8 cellular contexts compared by ENCODE assay signal in the genomic region with DNA sequence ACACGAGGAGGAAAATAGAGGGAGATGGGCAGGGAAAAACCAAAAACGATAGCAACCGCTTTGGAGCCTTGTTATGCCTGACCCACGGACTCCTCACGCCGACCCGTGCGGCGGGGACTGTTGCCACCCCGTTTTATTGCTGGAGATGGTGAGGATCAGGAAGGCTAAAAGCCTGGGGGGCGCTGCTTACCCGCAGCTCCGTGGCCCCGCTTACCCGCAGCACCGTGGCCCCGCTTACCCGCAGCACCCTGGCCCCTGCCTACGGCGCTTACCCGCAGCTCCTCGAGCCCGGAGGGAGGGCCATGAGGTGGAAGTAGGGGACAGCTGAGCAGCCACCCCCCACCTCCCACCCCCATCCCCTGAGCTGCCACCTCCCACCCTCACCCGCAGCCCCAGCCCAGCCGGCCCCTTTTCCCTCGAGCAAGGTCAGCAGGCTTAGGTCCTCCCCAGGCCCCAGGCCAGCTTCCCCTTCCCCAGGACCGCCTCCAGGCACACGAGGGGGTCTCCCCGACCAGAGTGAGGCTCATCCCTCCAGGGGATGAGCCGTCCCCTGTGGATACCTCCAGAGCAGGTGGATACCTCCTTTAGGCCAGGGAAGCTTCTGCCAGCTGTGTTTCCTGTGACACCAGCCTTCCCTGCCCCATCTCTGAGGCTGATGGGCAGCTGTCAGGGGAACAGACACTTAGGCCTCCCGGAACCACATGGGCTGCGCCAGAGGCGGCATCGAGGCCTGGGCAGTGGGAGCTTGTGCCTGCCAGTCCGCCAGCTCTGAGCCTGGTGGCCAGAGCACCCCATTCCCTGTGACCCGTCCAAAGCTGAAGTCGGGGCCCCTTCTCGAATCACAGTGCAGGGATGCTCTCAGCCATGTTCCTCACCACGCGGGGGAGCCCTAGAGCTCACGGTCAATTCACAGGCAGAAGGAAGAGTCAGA.
DNase-seq lines count a peak whose midpoint lies in the region; ATAC-seq, FAIRE-seq and TF ChIP-seq lines count a peak whose summit lies in the region.

No MANE protein-coding gene starts in this region.

- no peak overlapping the region for H3K27ac Mint-ChIP-seq in activated T-helper 2 cell treated with anti-CD3 and anti-CD28 coated beads, Interferon-gamma antibody, Interleukin-2, Interleukin-4, amounts not matched to agents 10 μg/mL and 5 μg/mL and 100 μg/mL, durations not matched to agents 14 hours and 24 hours and 36 hours

- peak; percentile 56 for FAIRE-seq in GM12891 (lab: Jason Lieb, UNC)

- peaks cover 27% of the 10 kb centered on the region for H3K27me3 Mint-ChIP-seq in activated T-helper 2 cell treated with anti-CD3 and anti-CD28 coated beads, Interferon-gamma antibody, Interleukin-2, Interleukin-4, amounts not matched to agents 10 μg/mL and 5 μg/mL and 100 μg/mL, durations not matched to agents 14 hours and 24 hours and 36 hours (ENCODE audit: low read depth)

- POLR2A ChIA-PET in RWPE1 (lab: Yijun Ruan, JAX; ENCODE audit: low non-redundant PET) = interaction anchor here (0.7 kb wide), 1 partner anchor 161 kb away, joined by 3 read pairs; no protein-coding TSS in a partner anchor

- intact Hi-C loops in activated T-helper 2 cell treated with anti-CD3 and anti-CD28 coated beads, Interferon-gamma antibody, Interleukin-2, Interleukin-4, amounts not matched to agents 10 μg/mL and 5 μg/mL and 100 μg/mL, durations not matched to agents 14 hours and 24 hours and 36 hours (cut with micrococcal nuclease) = loop anchor here (1.0 to 5.0 kb wide), 3 partner anchors 17 to 75 kb away; no protein-coding TSS in a partner anchor
- intact Hi-C loops in head of caudate nucleus (cut with DNase I) = loop anchor here (2.0 to 5.0 kb wide), 2 partner anchors 17 to 76 kb away; no protein-coding TSS in a partner anchor

- TF ChIP-seq POLR2A in GM12891 (IDR thresholded peaks at IDR 0.05; ENCODE audit: low read depth, low read length) = no peak

- peaks cover 46% of the 10 kb centered on the region for H3K27me3 ChIP-seq in ACC112 (ENCODE audit: insufficient read depth, low read length)
- H3K27me3 ChIP-seq in skeletal muscle tissue (ENCODE audit: control insufficient read depth in 3 of 3, insufficient read depth in 3 of 3, low read length in 3 of 3) = peaks cover 40 to 51% (median 51%) of the 10 kb centered on the region in 3 donors

- H3K9ac ChIP-seq in skeletal muscle tissue (ENCODE audit: low read depth in 1 of 3, low read length in 3 of 3) = peak overlapping the region in 2 of 3 donors; percentile 38 to 73

- H3K9me3 ChIP-seq in skeletal muscle tissue (ENCODE audit: control insufficient read depth in 3 of 3, low read length in 3 of 3) = no peaks in the 10 kb centered on the region

- CTCF ChIA-PET in RWPE1 (lab: Yijun Ruan, JAX) = interaction anchor here (0.6 to 8.7 kb wide), 54 partner anchors 9 to 1133 kb away, joined by 3 to 231 read pairs (median 4); no protein-coding TSS in a partner anchor

- TF ChIP-seq CTCF in RWPE1 (conservative IDR thresholded peaks at IDR 0.05; ENCODE audit: low read depth) = peak; percentile 70

- no peaks in the 10 kb centered on the region for H3K79me2 ChIP-seq in ACC112 (ENCODE audit: control insufficient read depth, insufficient read depth, low read length, unreplicated experiment)

- H3K36me3 Mint-ChIP-seq in activated T-helper 2 cell treated with anti-CD3 and anti-CD28 coated beads, Interferon-gamma antibody, Interleukin-2, Interleukin-4, amounts not matched to agents 10 μg/mL and 5 μg/mL and 100 μg/mL, durations not matched to agents 14 hours and 24 hours and 36 hours (ENCODE audit: low read depth) = no peaks in the 10 kb centered on the region

- H3K27ac ChIP-seq in ACC112 (ENCODE audit: low read depth, low read length) (no peak overlapping the region), RWPE1 (no peak overlapping the region), skeletal muscle tissue (ENCODE audit: low read depth, low read length) (no peak overlapping the region)

- H3K9me3 Mint-ChIP-seq in activated T-helper 2 cell treated with anti-CD3 and anti-CD28 coated beads, Interferon-gamma antibody, Interleukin-2, Interleukin-4, amounts not matched to agents 10 μg/mL and 5 μg/mL and 100 μg/mL, durations not matched to agents 14 hours and 24 hours and 36 hours = no peaks in the 10 kb centered on the region

- DNase-seq in GM12891 (ENCODE audit: insufficient read length, low spot score) (peak; percentile 63), RWPE1 (ENCODE audit: low spot score) (peak; percentile 78), head of caudate nucleus (peak in 39 of 42 donors; percentile 17 to 76 (median 53)), NCI-H187 (lab: John Stamatoyannopoulos, UW) (no peak)
- DNase-seq in activated T-helper 2 cell treated with anti-CD3 and anti-CD28 coated beads, Interferon-gamma antibody, Interleukin-2, Interleukin-4, amounts not matched to agents 10 μg/mL and 5 μg/mL and 100 μg/mL, durations not matched to agents 14 hours and 24 hours and 36 hours (ENCODE audit: low spot score) = peak; percentile 68

- no peak overlapping the region for H2AFZ ChIP-seq in ACC112 (ENCODE audit: low read length, unreplicated experiment)

- H3K4me1 ChIP-seq in ACC112 (ENCODE audit: control insufficient read depth, insufficient read depth, low read length, unreplicated experiment) = peaks cover 11% of the 10 kb centered on the region
- peaks cover 10 to 16% (median 16%) of the 10 kb centered on the region in 3 donors for H3K4me1 ChIP-seq in skeletal muscle tissue (ENCODE audit: control insufficient read depth in 3 of 3, insufficient read depth in 3 of 3, low read length in 3 of 3)

- H3K36me3 ChIP-seq in ACC112 (ENCODE audit: insufficient read depth, low read length) = no peaks in the 10 kb centered on the region
- no peaks in the 10 kb centered on the region for H3K36me3 ChIP-seq in skeletal muscle tissue (ENCODE audit: control insufficient read depth in 3 of 3, insufficient read depth in 3 of 3, low read length in 3 of 3)

- peaks cover 14% of the 10 kb centered on the region for H3K4me1 Mint-ChIP-seq in activated T-helper 2 cell treated with anti-CD3 and anti-CD28 coated beads, Interferon-gamma antibody, Interleukin-2, Interleukin-4, amounts not matched to agents 10 μg/mL and 5 μg/mL and 100 μg/mL, durations not matched to agents 14 hours and 24 hours and 36 hours (ENCODE audit: low read depth)

- peak overlapping the region; percentile 9 for H3K4me3 Mint-ChIP-seq in activated T-helper 2 cell treated with anti-CD3 and anti-CD28 coated beads, Interferon-gamma antibody, Interleukin-2, Interleukin-4, amounts not matched to agents 10 μg/mL and 5 μg/mL and 100 μg/mL, durations not matched to agents 14 hours and 24 hours and 36 hours (ENCODE audit: low read depth)

- H3K4me3 ChIP-seq in ACC112 (ENCODE audit: low read depth, low read length) = peak overlapping the region; percentile 32; the same call in 1 of the 2 replicates
- H3K4me3 ChIP-seq in skeletal muscle tissue (ENCODE audit: low read length in 3 of 3) = peak overlapping the region in 1 of 3 donors; percentile 65

- no peak for ATAC-seq in GM19452 (IDR thresholded peaks at IDR 0.05; ENCODE audit: unreplicated experiment)

TF ChIP-seq in GM12891, 5 proteins besides CTCF, POLR2A, EP300 and RAD21:
- TF ChIP-seq PAX5 (IDR thresholded peaks at IDR 0.05; ENCODE audit: insufficient read depth, low read length, severe bottlenecking) = no peak
- TF ChIP-seq POLR2AphosphoS5 (IDR thresholded peaks at IDR 0.05; ENCODE audit: low read depth, low read length) = no peak
- no peak for TF ChIP-seq SPI1 (IDR thresholded peaks at IDR 0.05; ENCODE audit: low read depth, low read length)
- no peak for TF ChIP-seq TAF1 (IDR thresholded peaks at IDR 0.05; ENCODE audit: low read depth, low read length)
- TF ChIP-seq POU2F2 (IDR thresholded peaks at IDR 0.05; ENCODE audit: low read depth, low read length) = no peak

Comparison
In these comparisons a context has a peak if more than half of its experiments do, and no peak if none do; other contexts are left out.
1. DNase-seq: peak in GM12891 (single experiment), RWPE1 (single experiment), activated T-helper 2 cell treated with anti-CD3 and anti-CD28 coated beads, Interferon-gamma antibody, Interleukin-2, Interleukin-4, amounts not matched to agents 10 μg/mL and 5 μg/mL and 100 μg/mL, durations not matched to agents 14 hours and 24 hours and 36 hours (single experiment) and head of caudate nucleus (39 of 42); none in NCI-H187 (0 of 2).